ENCODE assay signal across 21 cellular contexts in the genomic region with DNA sequence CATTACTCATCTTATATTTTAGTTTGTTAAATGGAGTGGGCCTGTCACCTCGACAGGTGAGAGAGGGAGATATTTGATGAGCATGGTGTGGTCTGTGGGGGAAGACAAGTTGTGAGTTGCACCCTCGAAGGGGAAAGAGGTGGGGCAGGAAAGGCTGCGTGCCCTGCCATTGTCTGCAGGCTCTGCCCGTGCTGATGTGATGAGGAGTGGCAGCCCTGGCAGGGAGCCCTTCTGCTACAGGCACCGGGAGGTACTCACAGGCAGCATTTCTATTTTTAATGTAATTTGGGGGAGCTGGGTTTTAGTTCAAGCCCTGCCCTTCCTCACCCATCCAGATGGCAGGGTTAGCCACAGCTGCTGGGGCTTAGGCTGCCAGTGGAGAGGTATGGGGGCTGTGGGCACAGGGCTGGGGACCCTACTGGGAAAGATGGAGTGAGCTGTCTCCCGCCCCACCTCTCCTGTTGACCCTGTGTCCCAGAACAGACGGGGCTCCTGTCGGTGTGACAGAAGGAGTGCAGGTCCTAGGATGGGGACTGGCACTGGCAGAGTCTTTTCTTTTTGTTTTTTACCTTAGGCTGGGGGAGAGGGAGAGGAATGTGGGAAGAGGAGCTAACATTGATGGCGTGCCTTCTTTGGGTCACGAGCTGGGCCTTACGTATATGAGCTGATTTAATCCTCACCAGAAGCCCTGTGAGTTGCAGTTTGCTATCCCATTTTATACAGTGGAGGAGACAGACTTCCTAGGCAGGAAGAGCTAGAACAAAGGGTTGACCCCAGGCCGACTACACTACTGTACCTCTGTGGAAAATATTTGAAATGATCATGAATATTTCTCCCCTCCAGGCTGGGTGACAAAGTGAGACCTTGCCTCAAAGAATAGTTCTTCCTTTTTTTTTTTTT. TPM values are rescaled to one million over a fixed set of nuclear protein-coding genes. Genes with fewer than 3 reads are reported as not detected.
A peak's percentile ranks its signal among the peaks of the same experiment; 100 is the strongest.
DNase-seq lines count a peak whose midpoint lies in the region; ATAC-seq, FAIRE-seq and TF ChIP-seq lines count a peak whose summit lies in the region.
"Had no signal": no experiment of that assay in that cellular context is flagged by ENCODE, and none has a peak within 500 bp of the region (broad histone marks: within the 10 kb centered on the region; RNA-seq: fewer than 3 reads in every experiment).

No MANE protein-coding gene starts in this region.

- no peak for FAIRE-seq in frontal cortex (lab: Jason Lieb, UNC)
- FAIRE-seq: small intestine had no signal

- no peak overlapping the region for H3K27ac Mint-ChIP-seq in activated CD8-positive, alpha-beta T cell treated with anti-CD3 and anti-CD28 coated beads for 36 hours

- H3K4me3 Mint-ChIP-seq in activated CD8-positive, alpha-beta T cell treated with anti-CD3 and anti-CD28 coated beads for 36 hours: no peak overlapping the region

- CTCF ChIA-PET in activated CD8-positive, alpha-beta T cell treated with anti-CD3 and anti-CD28 coated beads for 36 hours (lab: Charles Lee): no interaction called here

- H3K9me3 Mint-ChIP-seq in activated CD8-positive, alpha-beta T cell treated with anti-CD3 and anti-CD28 coated beads for 36 hours: no peaks in the 10 kb centered on the region

- no peak overlapping the region for H3K4me3 ChIP-seq in heart right ventricle
- H3K4me3 ChIP-seq: dorsolateral prefrontal cortex, SK-N-MC, thoracic aorta had no signal

- peak overlapping the region in 6 of 10 donors; percentile 9 to 77 (median 52) for H3K27ac ChIP-seq in heart right ventricle
- H3K27ac ChIP-seq: SK-N-MC, thoracic aorta had no signal

- DNase-seq in NCI-H524 (lab: John Stamatoyannopoulos, UW) (peak; percentile 83 to 90), cerebellar cortex (ENCODE audit: low spot score) (peak; percentile 94), heart right ventricle (peak; percentile 14 to 43), retina (peak; percentile 87), frontal cortex (ENCODE audit: low spot score in 2 of 2) (no peak), SKM-1 (lab: John Stamatoyannopoulos, UW; ENCODE audit: unreplicated experiment) (no peak)
- DNase-seq in activated CD8-positive, alpha-beta T cell treated with anti-CD3 and anti-CD28 coated beads for 36 hours: no peak
- DNase-seq: activated CD4-positive, alpha-beta T cell treated with anti-CD3 and anti-CD28 coated beads for 4 hours; activated naive CD4-positive, alpha-beta T cell treated with Interleukin-2 at 50 U/mL for 16 hours; activated T-cell treated with anti-CD3 and anti-CD28 coated beads for 4 hours; MM.1S; NCI-H187 treated with DMSO at 0.1 percent for 48 hours; NCI-H526 treated with DMSO at 0.1 percent for 48 hours; PC-3; small intestine; stimulated activated CD4-positive, alpha-beta T cell treated with anti-CD3 and anti-CD28 coated beads, Interleukin-4, amount 100 ng/mL, for 4 hours; stimulated activated CD8-positive, alpha-beta memory T cell treated with anti-CD3 and anti-CD28 coated beads, Interleukin-4, amount 100 ng/mL, for 48 hours had no signal

- 46 to 47% methylated on average over 12 of the region's 12 CpGs for WGBS in heart right ventricle, 2 donors

- H3K4me1 Mint-ChIP-seq in activated CD8-positive, alpha-beta T cell treated with anti-CD3 and anti-CD28 coated beads for 36 hours (ENCODE audit: low read depth): no peaks in the 10 kb centered on the region

- TF ChIP-seq CTCF in heart right ventricle (IDR thresholded peaks at IDR 0.05): no peak
- TF ChIP-seq CTCF in activated CD8-positive, alpha-beta T cell treated with anti-CD3 and anti-CD28 coated beads for 36 hours (IDR thresholded peaks at IDR 0.05): no peak

- POLR2A ChIA-PET in activated CD8-positive, alpha-beta T cell treated with anti-CD3 and anti-CD28 coated beads for 36 hours (lab: Charles Lee): interaction anchor here (0.8 kb wide), 1 partner anchor 11 kb away, joined by 6 read pairs; no protein-coding TSS in a partner anchor

- no peaks in the 10 kb centered on the region for H3K27me3 ChIP-seq in heart right ventricle
- H3K27me3 ChIP-seq: dorsolateral prefrontal cortex had no signal

- peaks cover 0 to 84% (median 7%) of the 10 kb centered on the region in 9 donors for H3K36me3 ChIP-seq in heart right ventricle

- no peaks in the 10 kb centered on the region for H3K9me3 ChIP-seq in heart right ventricle
- H3K9me3 ChIP-seq: Caco-2, thoracic aorta had no signal

- H3K4me1 ChIP-seq in heart right ventricle: peaks cover 5 to 38% (median 18%) of the 10 kb centered on the region in 9 donors
- H3K4me1 ChIP-seq: Caco-2 had no signal

- intact Hi-C loops in heart right ventricle (cut with DNase I): no loop called here
- intact Hi-C loops in activated CD8-positive, alpha-beta T cell treated with anti-CD3 and anti-CD28 coated beads for 36 hours (cut with micrococcal nuclease): no loop called here

- ATAC-seq in heart right ventricle: peak in 7 of 8 donors; percentile 36 to 70 (median 61)
- ATAC-seq in activated CD8-positive, alpha-beta T cell treated with anti-CD3 and anti-CD28 coated beads for 36 hours: no peak
- ATAC-seq: PC-3 had no signal

- no peaks in the 10 kb centered on the region for H3K27me3 Mint-ChIP-seq in activated CD8-positive, alpha-beta T cell treated with anti-CD3 and anti-CD28 coated beads for 36 hours

- peaks cover 7% of the 10 kb centered on the region for H3K36me3 Mint-ChIP-seq in activated CD8-positive, alpha-beta T cell treated with anti-CD3 and anti-CD28 coated beads for 36 hours (ENCODE audit: low read depth)

RNA-seq across cellular contexts. Expression of a gene that starts 51.6 kb away (rescaled TPM):
- total RNA-seq in heart right ventricle (1 to 10 TPM; 3.5 to 10.0 (median 6.6) TPM), frontal cortex (15.1 TPM)
- 10 to 100 TPM in 1 of 2 donors, 1 to 10 TPM in 1; 3.8 to 17.9 TPM for polyA plus RNA-seq in heart right ventricle
- 10 to 100 TPM; 24.0 to 25.5 TPM for total RNA-seq in activated CD8-positive, alpha-beta T cell treated with anti-CD3 and anti-CD28 coated beads for 36 hours

Comparison
In these comparisons a context has a peak if more than half of its experiments do, and no peak if none do; other contexts are left out.
1. DNase-seq: peak in NCI-H524 (2 of 2), cerebellar cortex (single experiment), heart right ventricle (2 of 2) and retina (single experiment); none in frontal cortex (0 of 2), SKM-1 (single experiment) and activated CD8-positive, alpha-beta T cell treated with anti-CD3 and anti-CD28 coated beads for 36 hours (single experiment).